ENCODE assay signal across 9 cellular contexts in genomic region chr5:41636605-41637004, GRCh38.
DNase-seq lines count a peak whose midpoint lies in the region; ATAC-seq and TF ChIP-seq lines count a peak whose summit lies in the region.
"Had no signal": no experiment of that assay in that cellular context is flagged by ENCODE, and none has a peak within 500 bp of the region (broad histone marks: within the 10 kb centered on the region; RNA-seq: fewer than 3 reads in every experiment).

No MANE protein-coding gene starts in this region.

- H3K27me3 ChIP-seq in RWPE2 (ENCODE audit: insufficient read depth, poor library complexity, severe bottlenecking) (peaks cover 6% of the 10 kb centered on the region), lower lobe of right lung (ENCODE audit: low read depth) (no peaks in the 10 kb centered on the region)
- H3K27me3 ChIP-seq in CD8-positive, alpha-beta memory T cell (ENCODE audit: insufficient read depth, low read length, poor library complexity, severe bottlenecking) = no peaks in the 10 kb centered on the region

- ATAC-seq in GM18520 (IDR thresholded peaks at IDR 0.05; ENCODE audit: unreplicated experiment) = peak; percentile 81
- ATAC-seq in HG03354 (IDR thresholded peaks at IDR 0.05; ENCODE audit: poor library complexity, severe bottlenecking, unreplicated experiment) = peak; percentile 87
- peak; percentile 67 for ATAC-seq in RWPE2 (ENCODE audit: low read depth)
- ATAC-seq in lower lobe of right lung = no peak
- ATAC-seq in GM19328 (IDR thresholded peaks at IDR 0.05; ENCODE audit: unreplicated experiment) = no peak

- POLR2A ChIA-PET in CD8-positive, alpha-beta memory T cell (lab: Charles Lee) = no interaction called here

- intact Hi-C loops in lower lobe of right lung (cut with DNase I) = no loop called here

- no peak overlapping the region for H3K27ac Mint-ChIP-seq in CD8-positive, alpha-beta memory T cell

- no peaks in the 10 kb centered on the region for H3K4me1 ChIP-seq in RWPE2 (ENCODE audit: insufficient read depth, poor library complexity, severe bottlenecking)
- no peaks in the 10 kb centered on the region for H3K4me1 ChIP-seq in lower lobe of right lung
- H3K4me1 ChIP-seq in CD8-positive, alpha-beta memory T cell (ENCODE audit: insufficient read depth, low read length) = no peaks in the 10 kb centered on the region

- peaks cover 0 to 2% (median 0%) of the 10 kb centered on the region in 5 donors for H3K9me3 Mint-ChIP-seq in CD8-positive, alpha-beta memory T cell
- H3K9me3 Mint-ChIP-seq: central memory CD8-positive, alpha-beta T cell had no signal

- DNase-seq in RWPE2 (ENCODE audit: low spot score) = no peak
- DNase-seq in lower lobe of right lung = no peak
- no peak for DNase-seq in CD8-positive, alpha-beta memory T cell
- no peak for DNase-seq in NCI-H774 (lab: John Stamatoyannopoulos, UW)

- H3K4me3 Mint-ChIP-seq in CD8-positive, alpha-beta memory T cell = no peak overlapping the region
- H3K4me3 Mint-ChIP-seq: central memory CD8-positive, alpha-beta T cell had no signal

- no peaks in the 10 kb centered on the region for H3K4me1 Mint-ChIP-seq in CD8-positive, alpha-beta memory T cell
- H3K4me1 Mint-ChIP-seq: central memory CD8-positive, alpha-beta T cell had no signal

- H3K27ac ChIP-seq in 22Rv1 (no peak overlapping the region), RWPE2 (ENCODE audit: poor library complexity, severe bottlenecking) (no peak overlapping the region), lower lobe of right lung (no peak overlapping the region)
- H3K27ac ChIP-seq in CD8-positive, alpha-beta memory T cell (ENCODE audit: low read depth, low read length) = no peak overlapping the region

- peak; percentile 29 for TF ChIP-seq CTCF in 22Rv1 (IDR thresholded peaks at IDR 0.05)
- peak; percentile 10 for TF ChIP-seq CTCF in RWPE2 (IDR thresholded peaks at IDR 0.05; ENCODE audit: poor library complexity, severe bottlenecking)
- TF ChIP-seq CTCF in lower lobe of right lung (IDR thresholded peaks at IDR 0.05) = peak; percentile 15

- no peaks in the 10 kb centered on the region for H3K36me3 Mint-ChIP-seq in CD8-positive, alpha-beta memory T cell

- no peaks in the 10 kb centered on the region for H3K27me3 Mint-ChIP-seq in CD8-positive, alpha-beta memory T cell

- H3K4me3 ChIP-seq in RWPE2 (ENCODE audit: severe bottlenecking) (no peak overlapping the region), lower lobe of right lung (no peak overlapping the region)
- no peak overlapping the region for H3K4me3 ChIP-seq in CD8-positive, alpha-beta memory T cell (ENCODE audit: low read length)

- CTCF ChIA-PET in CD8-positive, alpha-beta memory T cell (lab: Charles Lee) = no interaction called here

- H3K36me3 ChIP-seq in RWPE2 (ENCODE audit: low read depth) = no peaks in the 10 kb centered on the region
- no peaks in the 10 kb centered on the region for H3K36me3 ChIP-seq in lower lobe of right lung
- H3K36me3 ChIP-seq in CD8-positive, alpha-beta memory T cell (ENCODE audit: insufficient read depth, low read length) = no peaks in the 10 kb centered on the region

- no peaks in the 10 kb centered on the region for H3K9me3 ChIP-seq in RWPE2 (ENCODE audit: severe bottlenecking)
- H3K9me3 ChIP-seq in lower lobe of right lung = no peaks in the 10 kb centered on the region
- no peaks in the 10 kb centered on the region for H3K9me3 ChIP-seq in CD8-positive, alpha-beta memory T cell (ENCODE audit: low read length)

Comparison
In these comparisons a context has a peak if more than half of its experiments do, and no peak if none do; other contexts are left out.
1. ATAC-seq: peak in GM18520 (single experiment), HG03354 (single experiment) and RWPE2 (single experiment); none in lower lobe of right lung (0 of 2) and GM19328 (single experiment).
2. Peak in every context shown above with its lines, with median percentiles within 50 percentile points of each other: CTCF ChIP-seq.